ENCODE assay signal across 25 cellular contexts in the genomic region with DNA sequence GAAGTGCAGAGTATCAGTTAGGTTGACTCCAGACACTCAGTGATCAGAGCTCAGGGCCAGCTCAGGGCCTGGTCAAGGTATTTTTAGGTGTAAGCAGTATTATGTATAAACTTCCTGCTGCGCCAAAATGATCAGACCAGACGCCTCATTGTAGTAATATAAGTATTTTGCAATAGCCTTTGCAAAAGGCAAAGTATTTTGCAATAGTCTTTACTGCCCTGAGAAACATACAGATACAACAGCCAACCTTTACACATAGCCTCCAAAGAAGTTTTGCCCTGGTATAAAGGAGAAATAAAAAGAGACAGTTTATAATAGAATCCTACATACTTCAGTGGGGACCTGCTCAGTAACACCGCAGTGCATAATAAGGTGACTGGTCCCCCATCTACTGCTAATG.
"Had no signal": no experiment of that assay in that cellular context is flagged by ENCODE, and none has a peak within 500 bp of the region (broad histone marks: within the 10 kb centered on the region; RNA-seq: fewer than 3 reads in every experiment).

No MANE protein-coding gene starts in this region.

- H3K4me3 ChIP-seq: cardiac muscle cell, SJCRH30 had no signal

- ATAC-seq: activated naive CD4-positive, alpha-beta T cell treated with anti-CD3 and anti-CD28 coated beads, Interleukin-2, amount 50 U/mL, for 72 hours; activated naive CD8-positive, alpha-beta T cell treated with anti-CD3 and anti-CD28 coated beads, Interleukin-2, amount 50 U/mL, for 24 hours; activated T-cell treated with anti-CD3 and anti-CD28 coated beads, Interleukin-2, amount 50 U/mL, for 4 hours had no signal

- DNase-seq: activated CD4-positive, alpha-beta memory T cell treated with anti-CD3 and anti-CD28 coated beads for 36 hours; activated CD4-positive, alpha-beta T cell treated with anti-CD3 and anti-CD28 coated beads, Interleukin-2, amount 10 ng/mL, durations not matched to agents 7 days and 5 days; activated CD4-positive, CD25-positive, alpha-beta regulatory T cell; activated CD8-positive, alpha-beta memory T cell treated with anti-CD3 and anti-CD28 coated beads for 24 hours; activated effector memory CD4-positive, alpha-beta T cell treated with anti-CD3 and anti-CD28 coated beads, Interleukin-2, amount 50 U/mL, for 16 hours; activated naive CD4-positive, alpha-beta T cell treated with Interleukin-2 at 50 U/mL for 16 hours; activated naive CD8-positive, alpha-beta T cell treated with anti-CD3 and anti-CD28 coated beads, Interleukin-2, amount 50 U/mL, for 24 hours; activated T-cell treated with anti-CD3 and anti-CD28 coated beads, Interleukin-2, amount 50 U/mL, for 4 hours; amygdala; brain microvascular endothelial cell; Karpas-422; MM.1S; NCI-H1105; NCI-H1436; NCI-H187 treated with DMSO at 0.1 percent for 48 hours; NCI-H2171 treated with DMSO at 0.1 percent for 48 hours; NCI-H510A treated with DMSO at 0.1 percent for 48 hours; NCI-H69; NK-92 treated with Interleukin-12 subunit alpha and Interleukin-12 subunit beta, amount 100 ng/mL, for 24 hours; SJCRH30; SK-N-SH; T-helper 1 cell had no signal

- H3K4me1 ChIP-seq: SJCRH30 had no signal

- H3K27ac ChIP-seq: brain microvascular endothelial cell, cardiac muscle cell, SJCRH30, VCaP had no signal

- H3K9me3 ChIP-seq: SJCRH30, SK-N-SH had no signal

- H3K36me3 ChIP-seq: brain microvascular endothelial cell, cardiac muscle cell, SJCRH30 had no signal

- H3K27me3 ChIP-seq: brain microvascular endothelial cell, cardiac muscle cell, SJCRH30 had no signal
